Comparison of ENCODE assay signal across 27 cellular contexts in the genomic region with DNA sequence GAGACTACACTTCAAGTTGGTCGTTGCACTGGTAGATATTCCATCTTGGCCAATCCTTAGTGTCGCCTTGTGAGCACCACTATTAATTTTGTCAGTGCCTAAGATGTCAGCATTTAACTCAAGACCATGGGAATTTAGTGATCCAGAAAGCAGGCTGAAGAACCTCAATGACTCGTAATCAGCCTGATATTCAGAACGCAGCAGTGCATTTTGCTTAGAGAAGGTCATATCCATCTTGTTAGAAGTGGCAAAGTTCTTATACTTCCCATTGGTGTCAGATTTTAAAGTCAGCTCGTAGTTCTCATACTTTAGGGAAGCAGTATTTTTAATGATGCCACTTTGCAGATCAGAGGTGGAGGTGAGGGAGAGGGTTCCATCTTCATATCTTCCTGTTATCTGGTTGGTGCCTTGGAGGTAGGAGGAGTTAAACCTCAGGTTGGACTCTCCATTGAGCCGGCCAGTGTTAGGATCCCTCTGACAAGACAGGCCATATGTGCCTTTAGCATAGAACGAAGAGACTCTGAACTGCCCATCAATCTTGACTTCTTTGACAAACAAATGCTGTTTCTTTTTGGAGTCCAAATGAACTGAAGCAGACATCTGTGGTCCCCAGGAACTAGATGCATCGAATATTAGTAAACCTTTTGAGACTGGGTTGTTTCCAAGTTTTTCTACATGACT. TPM values are rescaled to one million over a fixed set of nuclear protein-coding genes. Genes with fewer than 3 reads are reported as not detected.
"Had no signal": no experiment of that assay in that cellular context is flagged by ENCODE, and none has a peak within 500 bp of the region (broad histone marks: within the 10 kb centered on the region; RNA-seq: fewer than 3 reads in every experiment).

No MANE protein-coding gene starts in this region.

- H3K27ac Mint-ChIP-seq: stimulated activated effector memory CD8-positive, alpha-beta T cell treated with anti-CD3 and anti-CD28 coated beads, Interleukin-12 subunit alpha, Interleukin-12 subunit beta, amount 100 ng/mL, for 72 hours; stimulated activated memory B cell treated with anti-CD40 and anti-IgM and Interleukin-4, amounts not matched to agents 10 μg/mL and 1 μg/mL and 100 μg/mL, for 72 hours; stimulated activated naive B cell treated with anti-CD40 and anti-IgM and Interleukin-4, amounts not matched to agents 10 μg/mL and 1 μg/mL and 100 μg/mL, for 72 hours; stimulated activated naive CD8-positive, alpha-beta T cell treated with anti-CD3 and anti-CD28 coated beads, Interleukin-15, Interleukin-2, amounts not matched to agents 100 ng/mL and 50 ng/mL, for 24 hours; type B pancreatic cell had no signal

- ATAC-seq: stimulated activated effector memory CD8-positive, alpha-beta T cell treated with anti-CD3 and anti-CD28 coated beads, Interleukin-12 subunit alpha, Interleukin-12 subunit beta, amount 100 ng/mL, for 72 hours; stimulated activated memory B cell treated with anti-CD40 and anti-IgM and Interleukin-4, amounts not matched to agents 10 μg/mL and 1 μg/mL and 100 μg/mL, for 72 hours; stimulated activated naive B cell treated with anti-CD40 and anti-IgM and Interleukin-4, amounts not matched to agents 10 μg/mL and 1 μg/mL and 100 μg/mL, for 72 hours; stimulated activated naive CD8-positive, alpha-beta T cell treated with anti-CD3 and anti-CD28 coated beads, Interleukin-15, Interleukin-2, amounts not matched to agents 100 U/mL and 50 U/mL, for 24 hours; upper lobe of right lung had no signal

- H3K4me3 Mint-ChIP-seq: stimulated activated effector memory CD8-positive, alpha-beta T cell treated with anti-CD3 and anti-CD28 coated beads, Interleukin-12 subunit alpha, Interleukin-12 subunit beta, amount 100 ng/mL, for 72 hours; stimulated activated memory B cell treated with anti-CD40 and anti-IgM and Interleukin-4, amounts not matched to agents 10 μg/mL and 1 μg/mL and 100 μg/mL, for 72 hours; stimulated activated naive B cell treated with anti-CD40 and anti-IgM and Interleukin-4, amounts not matched to agents 10 μg/mL and 1 μg/mL and 100 μg/mL, for 72 hours; stimulated activated naive CD8-positive, alpha-beta T cell treated with anti-CD3 and anti-CD28 coated beads, Interleukin-15, Interleukin-2, amounts not matched to agents 100 ng/mL and 50 ng/mL, for 24 hours; type B pancreatic cell had no signal

- H3K27me3 ChIP-seq: stomach, suprapubic skin, testis, thyroid gland, tibial artery, tibial nerve, transverse colon, upper lobe of left lung, upper lobe of right lung, uterus, vagina had no signal

- H3K9me3 Mint-ChIP-seq: stimulated activated effector memory CD8-positive, alpha-beta T cell treated with anti-CD3 and anti-CD28 coated beads, Interleukin-12 subunit alpha, Interleukin-12 subunit beta, amount 100 ng/mL, for 72 hours; stimulated activated memory B cell treated with anti-CD40 and anti-IgM and Interleukin-4, amounts not matched to agents 10 μg/mL and 1 μg/mL and 100 μg/mL, for 72 hours; stimulated activated naive B cell treated with anti-CD40 and anti-IgM and Interleukin-4, amounts not matched to agents 10 μg/mL and 1 μg/mL and 100 μg/mL, for 72 hours; stimulated activated naive CD8-positive, alpha-beta T cell treated with anti-CD3 and anti-CD28 coated beads, Interleukin-15, Interleukin-2, amounts not matched to agents 100 ng/mL and 50 ng/mL, for 24 hours; type B pancreatic cell had no signal

- H3K36me3 ChIP-seq: stomach, suprapubic skin, thyroid gland, tibial nerve, transverse colon, upper lobe of left lung, upper lobe of right lung, uterus, vagina had no signal

- H3K27ac ChIP-seq: stomach, suprapubic skin, testis, thoracic aorta, thyroid gland, tibial artery, tibial nerve, transverse colon, upper lobe of left lung, upper lobe of right lung, uterus, vagina had no signal

- H3K36me3 Mint-ChIP-seq: stimulated activated effector memory CD8-positive, alpha-beta T cell treated with anti-CD3 and anti-CD28 coated beads, Interleukin-12 subunit alpha, Interleukin-12 subunit beta, amount 100 ng/mL, for 72 hours; stimulated activated memory B cell treated with anti-CD40 and anti-IgM and Interleukin-4, amounts not matched to agents 10 μg/mL and 1 μg/mL and 100 μg/mL, for 72 hours; stimulated activated naive B cell treated with anti-CD40 and anti-IgM and Interleukin-4, amounts not matched to agents 10 μg/mL and 1 μg/mL and 100 μg/mL, for 72 hours; type B pancreatic cell had no signal

- H3K4me3 ChIP-seq: stomach, suprapubic skin, testis, thoracic aorta, thyroid gland, tibial artery, tibial nerve, transverse colon, upper lobe of left lung, upper lobe of right lung, uterus, vagina had no signal

- H3K9me3 ChIP-seq: stomach, suprapubic skin, testis, thoracic aorta, thyroid gland, tibial nerve, transverse colon, upper lobe of left lung, upper lobe of right lung, uterus, vagina had no signal

- H3K4me1 Mint-ChIP-seq: stimulated activated effector memory CD8-positive, alpha-beta T cell treated with anti-CD3 and anti-CD28 coated beads, Interleukin-12 subunit alpha, Interleukin-12 subunit beta, amount 100 ng/mL, for 72 hours; stimulated activated memory B cell treated with anti-CD40 and anti-IgM and Interleukin-4, amounts not matched to agents 10 μg/mL and 1 μg/mL and 100 μg/mL, for 72 hours; stimulated activated naive B cell treated with anti-CD40 and anti-IgM and Interleukin-4, amounts not matched to agents 10 μg/mL and 1 μg/mL and 100 μg/mL, for 72 hours had no signal

- DNase-seq: stimulated activated CD4-positive, alpha-beta T cell treated with anti-CD3 and anti-CD28 coated beads, Interleukin-2, amount 100 ng/mL, for 48 hours; stimulated activated CD4-positive, alpha-beta T cell treated with anti-CD3 and anti-CD28 coated beads, Interleukin-4, amount 100 ng/mL, for 1 hour; stimulated activated CD4-positive, alpha-beta T cell treated with anti-CD3 and anti-CD28 coated beads, Interleukin-4, amount 100 ng/mL, for 24 hours; stimulated activated CD4-positive, alpha-beta T cell treated with anti-CD3 and anti-CD28 coated beads, Interleukin-4, amount 100 ng/mL, for 4 hours; stimulated activated CD8-positive, alpha-beta memory T cell treated with anti-CD3 and anti-CD28 coated beads, Interleukin-4, amount 100 ng/mL, for 48 hours; stimulated activated naive B cell treated with anti-CD40 and anti-IgM and Interleukin-4, amounts not matched to agents 10 μg/mL and 1 μg/mL and 100 μg/mL, for 72 hours; stimulated activated naive CD4-positive, alpha-beta T cell; stimulated activated naive CD4-positive, alpha-beta T cell treated with Interleukin-2 at 50 U/mL for 16 hours; stimulated activated naive CD8-positive, alpha-beta T cell treated with anti-CD3 and anti-CD28 coated beads, Interleukin-15, Interleukin-2, amounts not matched to agents 100 U/mL and 50 U/mL, for 24 hours; stomach; substantia nigra; testis; thyroid gland; tibial artery; transverse colon; trophoblast cell; upper lobe of left lung; upper lobe of right lung; uterus had no signal

- H3K4me1 ChIP-seq: stomach, suprapubic skin, testis, thyroid gland, tibial artery, tibial nerve, transverse colon, upper lobe of left lung, upper lobe of right lung, uterus, vagina had no signal

- H3K27me3 Mint-ChIP-seq: type B pancreatic cell had no signal

RNA-seq across cellular contexts. Expression of a gene that starts 31.9 kb away (rescaled TPM):
- total RNA-seq: vagina had no signal
